Comparison of ENCODE assay signal across 17 cellular contexts in genomic region chr19:45474941-45475516, GRCh38. TPM values are rescaled to one million over a fixed set of nuclear protein-coding genes. Genes with fewer than 3 reads are reported as not detected.
DNase-seq lines count a peak whose midpoint lies in the region; ATAC-seq, FAIRE-seq and TF ChIP-seq lines count a peak whose summit lies in the region.
"Had no signal": no experiment of that assay in that cellular context is flagged by ENCODE, and none has a peak within 500 bp of the region (broad histone marks: within the 10 kb centered on the region; RNA-seq: fewer than 3 reads in every experiment).

No MANE protein-coding gene starts in this region.

- H3K27me3 Mint-ChIP-seq in central memory CD8-positive, alpha-beta T cell = no peaks in the 10 kb centered on the region
- H3K27me3 Mint-ChIP-seq in naive thymus-derived CD4-positive, alpha-beta T cell = peaks cover 9 to 65% (median 23%) of the 10 kb centered on the region in 5 donors

- peaks cover 80% of the 10 kb centered on the region for H3K4me1 Mint-ChIP-seq in central memory CD8-positive, alpha-beta T cell
- H3K4me1 Mint-ChIP-seq in naive thymus-derived CD4-positive, alpha-beta T cell = peaks cover 28 to 71% (median 38%) of the 10 kb centered on the region in 7 donors

- TF ChIP-seq POLR2A in GM12892 (IDR thresholded peaks at IDR 0.05; ENCODE audit: low read depth, low read length) = no peak

- intact Hi-C loops in naive thymus-derived CD4-positive, alpha-beta T cell (cut with micrococcal nuclease) = loop anchor here in 1 of 2 donors (5.0 kb wide), 1 partner anchor 728 kb away; the partner anchor contains the start of gene BCL3

- peak overlapping the region; percentile 95 for H3K4me3 Mint-ChIP-seq in central memory CD8-positive, alpha-beta T cell
- H3K4me3 Mint-ChIP-seq in naive thymus-derived CD4-positive, alpha-beta T cell = peak overlapping the region in 5 of 10 donors; percentile 11 to 96 (median 33)

- H3K9me3 Mint-ChIP-seq in central memory CD8-positive, alpha-beta T cell = no peaks in the 10 kb centered on the region
- H3K9me3 Mint-ChIP-seq in naive thymus-derived CD4-positive, alpha-beta T cell = peaks cover 0 to 77% (median 0%) of the 10 kb centered on the region in 11 donors

- no peak overlapping the region for H3K4me3 ChIP-seq in naive thymus-derived CD4-positive, alpha-beta T cell (ENCODE audit: low read length)
- H3K4me3 ChIP-seq: body of pancreas, uterus had no signal

- H3K27ac ChIP-seq in naive thymus-derived CD4-positive, alpha-beta T cell (ENCODE audit: low read depth, low read length) = no peak overlapping the region
- H3K27ac ChIP-seq: body of pancreas, RWPE1, uterus had no signal

- H3K27ac Mint-ChIP-seq in central memory CD8-positive, alpha-beta T cell (ENCODE audit: low read depth) = peak overlapping the region; percentile 99
- peak overlapping the region in 6 of 9 donors; percentile 32 to 92 (median 58) for H3K27ac Mint-ChIP-seq in naive thymus-derived CD4-positive, alpha-beta T cell

- no peaks in the 10 kb centered on the region for H3K27me3 ChIP-seq in naive thymus-derived CD4-positive, alpha-beta T cell (ENCODE audit: control insufficient read depth in 2 of 2, insufficient read depth in 2 of 2, low read length in 2 of 2)
- H3K27me3 ChIP-seq: body of pancreas, uterus had no signal

- no peaks in the 10 kb centered on the region for H3K36me3 ChIP-seq in naive thymus-derived CD4-positive, alpha-beta T cell (ENCODE audit: control insufficient read depth in 2 of 3, insufficient read depth in 3 of 3, low read length in 3 of 3)
- H3K36me3 ChIP-seq: uterus had no signal

- DNase-seq in CD1c-positive myeloid dendritic cell (ENCODE audit: extremely low spot score) (peak; percentile 60), DMS79 treated with DMSO at 0.1 percent for 48 hours (lab: John Stamatoyannopoulos, UW) (peak; percentile 18), NOMO-1 (lab: John Stamatoyannopoulos, UW; ENCODE audit: unreplicated experiment in 2 of 2) (no peak), GM12892 (ENCODE audit: insufficient read length) (no peak), OCI-M1 (lab: John Stamatoyannopoulos, UW) (no peak)
- peak in 1 of 2 donors; percentile 25 for DNase-seq in central memory CD8-positive, alpha-beta T cell (ENCODE audit: low spot score in 2 of 2)
- peak in 2 of 9 donors; percentile 42 to 61 for DNase-seq in naive thymus-derived CD4-positive, alpha-beta T cell
- DNase-seq: activated CD4-positive, alpha-beta T cell treated with anti-CD3 and anti-CD28 coated beads for 48 hours; body of pancreas; Karpas-422; NCI-H1694 treated with DMSO at 0.1 percent for 48 hours; stimulated activated CD4-positive, alpha-beta T cell treated with anti-CD3 and anti-CD28 coated beads, Interleukin-4, amount 100 ng/mL, for 1 hour; uterus had no signal

- POLR2A ChIA-PET in naive thymus-derived CD4-positive, alpha-beta T cell (lab: Charles Lee) = interaction anchor here (1.6 kb wide), 1 partner anchor 26 kb away, joined by 4 read pairs; no protein-coding TSS in a partner anchor

- no peaks in the 10 kb centered on the region for H3K9me3 ChIP-seq in naive thymus-derived CD4-positive, alpha-beta T cell (ENCODE audit: control insufficient read depth in 2 of 3, low read length in 3 of 3)
- H3K9me3 ChIP-seq: body of pancreas, uterus had no signal

- no peak for FAIRE-seq in GM12892 (lab: Jason Lieb, UNC)
- FAIRE-seq: endometrium, GM18507, H54 had no signal

- H3K4me1 ChIP-seq in naive thymus-derived CD4-positive, alpha-beta T cell (ENCODE audit: control insufficient read depth in 2 of 2, insufficient read depth in 2 of 2, low read length in 2 of 2) = peaks cover 10 to 17% of the 10 kb centered on the region in 2 donors

- H3K36me3 Mint-ChIP-seq in central memory CD8-positive, alpha-beta T cell (ENCODE audit: insufficient read depth) = peaks cover 84% of the 10 kb centered on the region
- H3K36me3 Mint-ChIP-seq in naive thymus-derived CD4-positive, alpha-beta T cell = peaks cover 0 to 1% (median 0%) of the 10 kb centered on the region in 5 donors

- no peak for ATAC-seq in central memory CD8-positive, alpha-beta T cell (replicated peaks; ENCODE audit: extremely low read depth, poor library complexity, severe bottlenecking)
- ATAC-seq in naive thymus-derived CD4-positive, alpha-beta T cell = peak; percentile 25
- ATAC-seq: body of pancreas had no signal

- CTCF ChIA-PET in naive thymus-derived CD4-positive, alpha-beta T cell (lab: Charles Lee) = interaction anchor here (0.7 to 9.4 kb wide), 3 partner anchors 30 to 169 kb away, joined by 3 to 217 read pairs (median 3); no protein-coding TSS in a partner anchor

RNA-seq across cellular contexts. Expression of gene FOSB, which starts 7.2 kb away (rescaled TPM):
- total RNA-seq in naive thymus-derived CD4-positive, alpha-beta T cell = 1,000 to 10,000 TPM in 1 of 5 experiments, 100 to 1,000 TPM in 1, 10 to 100 TPM in 2, 1 to 10 TPM in 1; 2.1 to 1,925 (median 22.8) TPM
- 1 to 10 TPM; 3.0 to 5.3 TPM for polyA plus RNA-seq in naive thymus-derived CD4-positive, alpha-beta T cell
- 1.1 TPM for polyA plus RNA-seq in GM12892 (2012; ENCODE audit: missing spikeins)

RNA-seq across cellular contexts. Expression of gene RTN2, which starts 21.8 kb away (rescaled TPM):
- 1 to 10 TPM in 4 of 5 experiments, under 1 TPM in 1; 0.86 to 3.1 (median 2.4) TPM for total RNA-seq in naive thymus-derived CD4-positive, alpha-beta T cell
- under 1 TPM; 0.30 to 0.37 TPM for polyA plus RNA-seq in naive thymus-derived CD4-positive, alpha-beta T cell
- polyA plus RNA-seq in GM12892 (2012; ENCODE audit: missing spikeins) = 5.9 TPM

RNA-seq across cellular contexts. Expression of gene PPM1N, which starts 23.2 kb away (rescaled TPM):
- total RNA-seq in naive thymus-derived CD4-positive, alpha-beta T cell = 1 to 10 TPM; 1.3 to 8.5 (median 7.8) TPM
- polyA plus RNA-seq in naive thymus-derived CD4-positive, alpha-beta T cell = 1 to 10 TPM; 2.8 to 4.0 TPM
- polyA plus RNA-seq in GM12892 (2012; ENCODE audit: missing spikeins) = 3.5 TPM
- total RNA-seq: body of pancreas had no signal

RNA-seq across cellular contexts. Expression of gene VASP, which starts 32.2 kb away (rescaled TPM):
- total RNA-seq in naive thymus-derived CD4-positive, alpha-beta T cell = 100 to 1,000 TPM in 2 of 5 experiments, 10 to 100 TPM in 3; 71.3 to 206 (median 82.6) TPM
- 10 to 100 TPM; 27.0 to 39.7 TPM for polyA plus RNA-seq in naive thymus-derived CD4-positive, alpha-beta T cell
- 85.7 TPM for polyA plus RNA-seq in GM12892 (2012; ENCODE audit: missing spikeins)

RNA-seq across cellular contexts. Expression of gene ERCC1, which starts 51.3 kb away (rescaled TPM):
- 10 to 100 TPM; 45.1 to 88.2 (median 53.4) TPM for total RNA-seq in naive thymus-derived CD4-positive, alpha-beta T cell
- polyA plus RNA-seq in naive thymus-derived CD4-positive, alpha-beta T cell = 10 to 100 TPM; 31.7 to 32.7 TPM
- polyA plus RNA-seq in GM12892 (2012; ENCODE audit: missing spikeins) = 39.3 TPM

Comparison
In these comparisons a context has a peak if more than half of its experiments do, and no peak if none do; other contexts are left out.
1. DNase-seq: peak in CD1c-positive myeloid dendritic cell (single experiment) and DMS79 treated with DMSO at 0.1 percent for 48 hours (single experiment); none in NOMO-1 (0 of 2), GM12892 (single experiment) and OCI-M1 (single experiment).